Comparison of ENCODE assay signal across 8 cellular contexts in genomic region chr15:88246666-88247446, GRCh38. TPM values are rescaled to one million over a fixed set of nuclear protein-coding genes. Genes with fewer than 3 reads are reported as not detected.
DNase-seq lines count a peak whose midpoint lies in the region; ATAC-seq, FAIRE-seq and TF ChIP-seq lines count a peak whose summit lies in the region.

No MANE protein-coding gene starts in this region.

- H3K27me3 Mint-ChIP-seq in activated CD4-positive, alpha-beta T cell treated with anti-CD3 and anti-CD28 coated beads, Interleukin-2, amount 10 ng/mL, durations not matched to agents 24 days and 14 days: peaks cover 2% of the 10 kb centered on the region

- POLR2A ChIA-PET in HepG2 (lab: Yijun Ruan, JAX): no interaction called here

- no peak overlapping the region for H3K9ac ChIP-seq in HepG2 (ENCODE audit: insufficient read depth, low read depth, low read length)

- TF ChIP-seq CTCF in AG09319 (IDR thresholded peaks at IDR 0.05; ENCODE audit: low read depth, low read length): peak; percentile 94
- peak; percentile 96 for TF ChIP-seq CTCF in coronary artery (IDR thresholded peaks at IDR 0.05)
- peak; percentile 92 for TF ChIP-seq CTCF in HepG2 (CRISPR knock-in tag; IDR thresholded peaks at IDR 0.05)

- no peaks in the 10 kb centered on the region for H4K20me1 ChIP-seq in HepG2 (ENCODE audit: insufficient read depth, low read length)

- WGBS in HepG2 (ENCODE audit: low lambda C conversion rate): 9% methylated on average over 9 of the region's 27 CpGs

- CTCF ChIA-PET in HepG2 (lab: Yijun Ruan, JAX; ENCODE audit: low intra/inter-chr PET ratio, low total read pairs): interaction anchor here (1.0 to 1.8 kb wide), 2 partner anchors 1331 to 1622 kb away, joined by 3 to 7 read pairs; no protein-coding TSS in a partner anchor

- peak overlapping the region; percentile 58 for H3K4me3 ChIP-seq in coronary artery
- no peak overlapping the region for H3K4me3 ChIP-seq in HepG2 (replicated peaks in 1 of 3; ENCODE audit: insufficient read depth in 1 of 3, low read depth in 2 of 3, low read length in 3 of 3)

- no peak for DNase-seq in AG09319 (ENCODE audit: extremely low read depth, low read depth)
- peak; percentile 54 for DNase-seq in NCI-H345 treated with DMSO at 0.1 percent for 48 hours (lab: John Stamatoyannopoulos, UW; ENCODE audit: unreplicated experiment)
- peak; percentile 90 for DNase-seq in activated CD4-positive, alpha-beta T cell treated with anti-CD3 and anti-CD28 coated beads, Interleukin-2, amount 10 ng/mL, durations not matched to agents 24 days and 14 days
- DNase-seq in coronary artery (ENCODE audit: low spot score): peak; percentile 87
- DNase-seq in HepG2 (ENCODE audit: low spot score): peak; percentile 44
- DNase-seq in stimulated activated CD4-positive, alpha-beta T cell treated with anti-CD3 and anti-CD28 coated beads, TNF-alpha, amount 100 ng/mL, for 4 hours (ENCODE audit: low read depth in 3 of 3): peak; percentile 43 to 66 (median 45)

- H3K27ac Mint-ChIP-seq in activated CD4-positive, alpha-beta T cell treated with anti-CD3 and anti-CD28 coated beads, Interleukin-2, amount 10 ng/mL, durations not matched to agents 24 days and 14 days: no peak overlapping the region

- H3K4me3 Mint-ChIP-seq in activated CD4-positive, alpha-beta T cell treated with anti-CD3 and anti-CD28 coated beads, Interleukin-2, amount 10 ng/mL, durations not matched to agents 24 days and 14 days: no peak overlapping the region

- TF ChIP-seq RAD21 in HepG2 (CRISPR knock-in tag; IDR thresholded peaks at IDR 0.05): peak; percentile 66

- ATAC-seq in GM18873 (IDR thresholded peaks at IDR 0.05; ENCODE audit: low FRiP score, unreplicated experiment) (peak; percentile 56), HG03139 (IDR thresholded peaks at IDR 0.05; ENCODE audit: unreplicated experiment) (peak; percentile 89), HepG2 (peak; percentile 93)

- H3K36me3 ChIP-seq in HepG2 (replicated peaks in 1 of 2; ENCODE audit: control insufficient read depth in 1 of 2, insufficient read depth in 2 of 2, low read length in 2 of 2): no peaks in the 10 kb centered on the region

- no peaks in the 10 kb centered on the region for H3K36me3 Mint-ChIP-seq in activated CD4-positive, alpha-beta T cell treated with anti-CD3 and anti-CD28 coated beads, Interleukin-2, amount 10 ng/mL, durations not matched to agents 24 days and 14 days (ENCODE audit: low read depth)

- H3K4me1 ChIP-seq in HepG2 (ENCODE audit: insufficient read depth, low read length): no peaks in the 10 kb centered on the region

- peak; percentile 73 for FAIRE-seq in HepG2 (lab: Jason Lieb, UNC)

- in situ Hi-C loops in HepG2 (cut with HindIII; ENCODE audit: extremely low pct_ligation_motif_present, low pct_unique_long_range_greater_than_20kb): loop anchor here (10.0 kb wide), 3 partner anchors 198 to 1622 kb away; no protein-coding TSS in a partner anchor

- no peak for TF ChIP-seq EP300 in HepG2 (IDR thresholded peaks at IDR 0.05; ENCODE audit: low read depth in 2 of 2, low read length in 2 of 2)
- no peak for TF ChIP-seq EP300 in HepG2 (CRISPR knock-in tag; IDR thresholded peaks at IDR 0.05; ENCODE audit: borderline replicate concordance)

- H3K9me3 ChIP-seq in HepG2 (ENCODE audit: low read length): no peaks in the 10 kb centered on the region

- no peaks in the 10 kb centered on the region for H3K9me3 Mint-ChIP-seq in activated CD4-positive, alpha-beta T cell treated with anti-CD3 and anti-CD28 coated beads, Interleukin-2, amount 10 ng/mL, durations not matched to agents 24 days and 14 days

- no TSS peak for BruUV-seq in HepG2 (replicated peaks; lab: Mats Ljungman, UMichigan)

- H3K27ac ChIP-seq in coronary artery (peak overlapping the region; percentile 71 to 88), HepG2 (ENCODE audit: extremely low read length, insufficient read depth, low read length) (no peak overlapping the region)

- no peaks in the 10 kb centered on the region for H3K4me1 Mint-ChIP-seq in activated CD4-positive, alpha-beta T cell treated with anti-CD3 and anti-CD28 coated beads, Interleukin-2, amount 10 ng/mL, durations not matched to agents 24 days and 14 days

- peaks cover 3 to 4% of the 10 kb centered on the region in 2 experiments; a peak in 2 of 5 replicates for H3K27me3 ChIP-seq in HepG2 (ENCODE audit: control insufficient read depth in 1 of 2, insufficient read depth in 2 of 2, low read length in 2 of 2)

- intact Hi-C loops in activated CD4-positive, alpha-beta T cell treated with anti-CD3 and anti-CD28 coated beads, Interleukin-2, amount 10 ng/mL, durations not matched to agents 24 days and 14 days (cut with micrococcal nuclease): loop anchor here (5.0 kb wide), 1 partner anchor 205 kb away; no protein-coding TSS in a partner anchor
- intact Hi-C loops in HepG2 (cut with micrococcal nuclease; ENCODE audit: unreplicated experiment): loop anchor here (2.0 kb wide), 1 partner anchor 204 kb away; no protein-coding TSS in a partner anchor

- H3K79me2 ChIP-seq in HepG2 (ENCODE audit: insufficient read depth, low read length): no peaks in the 10 kb centered on the region

- no peak for TF ChIP-seq POLR2A in HepG2 (IDR thresholded peaks at IDR 0.05; ENCODE audit: insufficient read depth in 1 of 2, low read depth in 2 of 2, low read length in 2 of 2)

- H3K4me2 ChIP-seq in HepG2 (ENCODE audit: low read depth, low read length): no peak overlapping the region

- H2AFZ ChIP-seq in HepG2 (ENCODE audit: low read length): no peak overlapping the region

TF ChIP-seq in HepG2, 621 proteins besides CTCF, POLR2A, EP300 and RAD21 (continues in another document):
- TF ChIP-seq YY1 (IDR thresholded peaks at IDR 0.05; ENCODE audit: insufficient read depth, insufficient replicate concordance, low read depth, low read length) (peak; percentile 32), BHLHE40 (IDR thresholded peaks at IDR 0.05; ENCODE audit: low read length) (peak; percentile 27; the same call in 1 of the 2 replicates), ZNF33A (CRISPR knock-in tag; IDR thresholded peaks at IDR 0.05; ENCODE audit: borderline replicate concordance) (no peak), GABPB1 (CRISPR knock-in tag; IDR thresholded peaks at IDR 0.05) (peak; percentile 25; the same call in 1 of the 2 replicates), CBX5 (CRISPR knock-in tag; IDR thresholded peaks at IDR 0.05; ENCODE audit: borderline replicate concordance) (peak; percentile 66; the same call in 1 of the 2 replicates), SMC3 (IDR thresholded peaks at IDR 0.05; ENCODE audit: low read length) (peak; percentile 66), KDM2A (CRISPR knock-in tag; IDR thresholded peaks at IDR 0.05; ENCODE audit: borderline replicate concordance, low read depth) (peak; percentile 55; the same call in 1 of the 2 replicates), KDM1A (CRISPR knock-in tag; IDR thresholded peaks at IDR 0.05) (no peak), GATAD1 (CRISPR knock-in tag; IDR thresholded peaks at IDR 0.05) (no peak), THAP11 (CRISPR knock-in tag; IDR thresholded peaks at IDR 0.05) (0 out of 2 replicates have a peak, but pooled peaks have one; percentile 16), ZNF512 (CRISPR knock-in tag; IDR thresholded peaks at IDR 0.05) (no peak), ZNF430 (CRISPR knock-in tag; IDR thresholded peaks at IDR 0.05) (no peak)
- TF ChIP-seq, protein P1, sequence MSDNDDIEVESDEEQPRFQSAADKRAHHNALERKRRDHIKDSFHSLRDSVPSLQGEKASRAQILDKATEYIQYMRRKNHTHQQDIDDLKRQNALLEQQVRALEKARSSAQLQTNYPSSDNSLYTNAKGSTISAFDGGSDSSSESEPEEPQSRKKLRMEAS (IDR thresholded peaks at IDR 0.05): peak; percentile 36; the same call in 1 of the 2 replicates

RNA-seq across cellular contexts. Expression of gene NTRK3, which starts 9.7 kb away (rescaled TPM):
- 0.37 and 1.6 TPM in 2 replicates for total RNA-seq in activated CD4-positive, alpha-beta T cell treated with anti-CD3 and anti-CD28 coated beads, Interleukin-2, amount 10 ng/mL, durations not matched to agents 24 days and 14 days
- total RNA-seq in HepG2 (2016; rRNA removed; fragmentation: Illumina TruSeq; extraction: Trizol): not detected in 2 replicates
- total RNA-seq in HepG2 (2016; cell fraction: cytosol; rRNA removed; fragmentation: Illumina TruSeq; extraction: Trizol; ENCODE audit: low read depth): not detected in 2 replicates
- total RNA-seq in HepG2 (2016; cell fraction: insoluble cytoplasmic fraction; rRNA removed; fragmentation: Illumina TruSeq; extraction: Trizol): not detected in 2 replicates
- total RNA-seq in HepG2 (2016; cell fraction: membrane; rRNA removed; fragmentation: Illumina TruSeq; extraction: Trizol): not detected in 2 replicates
- not detected in 2 replicates for total RNA-seq in HepG2 (2016; cell fraction: nucleus; rRNA removed; fragmentation: Illumina TruSeq; extraction: Trizol)
- not detected in 2 replicates for polyA plus RNA-seq in HepG2 (2011; rRNA removed)
- polyA plus RNA-seq in HepG2 (2011; cell fraction: cytosol; rRNA removed): not detected in 2 replicates
- polyA plus RNA-seq in HepG2 (2011; cell fraction: nucleus; rRNA removed): not detected in 2 replicates
- polyA plus RNA-seq in HepG2 (2012): not detected in 2 replicates
- not detected in 2 replicates for polyA plus RNA-seq in HepG2 (2016; cell fraction: cytosol; fragmentation: Illumina TruSeq; extraction: Trizol; ENCODE audit: low read depth)
- polyA plus RNA-seq in HepG2 (2016; cell fraction: insoluble cytoplasmic fraction; fragmentation: Illumina TruSeq; extraction: Trizol; ENCODE audit: low read depth): not detected in 2 replicates
- polyA plus RNA-seq in HepG2 (2016; cell fraction: membrane; fragmentation: Illumina TruSeq; extraction: Trizol; ENCODE audit: low read depth): not detected in 2 replicates
- polyA plus RNA-seq in HepG2 (2016; cell fraction: nucleus; fragmentation: Illumina TruSeq; extraction: Trizol; ENCODE audit: insufficient read depth, low read depth): not detected in 2 replicates
- 0.23 TPM in 1 of 2 replicates, not detected in the other for polyA minus RNA-seq in HepG2 (2011; rRNA and poly(A)+ RNA removed; ENCODE audit: low replicate concordance)
- not detected in 2 replicates for polyA minus RNA-seq in HepG2 (2011; cell fraction: cytosol; rRNA and poly(A)+ RNA removed)
- polyA minus RNA-seq in HepG2 (2011; cell fraction: nucleus; rRNA and poly(A)+ RNA removed): not detected in 2 replicates
